Comparison of ENCODE assay signal across 8 cellular contexts in the genomic region with DNA sequence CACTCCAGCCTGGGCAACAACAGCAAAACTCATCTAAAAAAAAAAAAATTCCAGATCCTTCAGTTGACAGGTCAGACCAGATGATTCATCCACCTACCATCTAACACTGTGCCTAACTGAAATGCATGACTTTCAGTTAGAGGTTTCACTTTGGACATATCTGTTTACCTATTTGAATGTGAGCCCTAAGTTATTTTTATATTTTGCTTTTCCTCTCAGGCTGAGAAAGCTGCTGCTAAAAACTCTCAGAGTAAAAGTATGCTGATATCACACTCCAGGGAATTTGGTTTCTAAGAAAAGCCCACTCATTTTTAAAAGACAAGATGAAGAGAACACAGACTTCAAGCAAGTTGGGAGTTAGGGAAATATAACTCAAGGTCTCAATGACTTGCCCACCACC.
DNase-seq lines count a peak whose midpoint lies in the region; ATAC-seq, FAIRE-seq and TF ChIP-seq lines count a peak whose summit lies in the region.

No MANE protein-coding gene starts in this region.

- H3K9me3 ChIP-seq in breast epithelium (no peaks in the 10 kb centered on the region), GM12878 (replicated peaks; ENCODE audit: control insufficient read depth, insufficient read depth, low read length) (no peaks in the 10 kb centered on the region; the same call in 2 of the 3 replicates)

- peak; percentile 84 for FAIRE-seq in GM12878 (lab: Jason Lieb, UNC)

- RAD21 ChIA-PET in GM12878 (lab: Charles Lee; ENCODE audit: unreplicated experiment), result interaction anchor here (1.0 to 3.6 kb wide), 12 partner anchors 9 to 124 kb away, joined by 3 to 38 read pairs (median 7); no protein-coding TSS in a partner anchor

- H3K27ac ChIP-seq in breast epithelium (peak overlapping the region in 1 of 2 donors; percentile 4), GM12878 (ENCODE audit: control insufficient read depth, insufficient read depth) (peak overlapping the region; percentile 93)

- SMC1A ChIA-PET in GM12878 (lab: Charles Lee; ENCODE audit: uncharacterized antibody, unreplicated experiment), result interaction anchor here (1.1 to 5.8 kb wide), 18 partner anchors 10 to 150 kb away, joined by 3 to 51 read pairs (median 8); partner anchors contain the start of gene SGMS1

- H3K79me2 ChIP-seq in GM12878 (ENCODE audit: control insufficient read depth, insufficient read depth, low read length), result peaks cover 12% of the 10 kb centered on the region

- peak overlapping the region; percentile 53; the same call in 1 of the 2 replicates for H3K9ac ChIP-seq in GM12878 (ENCODE audit: control insufficient read depth, insufficient read depth, low read length)

- CTCF ChIA-PET in MCF 10A (lab: Yijun Ruan, JAX) (interaction anchor here (0.6 kb wide), 1 partner anchor 11 kb away, joined by 3 read pairs; no protein-coding TSS in a partner anchor), GM12878 (lab: Yijun Ruan, JAX) (interaction anchor here (0.7 to 3.3 kb wide), 5 partner anchors 11 to 110 kb away, joined by 3 to 15 read pairs (median 6); no protein-coding TSS in a partner anchor)

- no peak overlapping the region for H2AFZ ChIP-seq in GM12878 (ENCODE audit: control insufficient read depth, low read depth, low read length)

- intact Hi-C loops in MCF 10A (cut with micrococcal nuclease) (no loop called here), breast epithelium (cut with DNase I; ENCODE audit: low total_unique reads) (no loop called here), GM12878 (cut with micrococcal nuclease; ENCODE audit: unreplicated experiment) (no loop called here)

- POLR2A ChIA-PET in MCF 10A (lab: Yijun Ruan, JAX) (interaction anchor here (0.6 to 1.6 kb wide), 7 partner anchors 24 to 172 kb away, joined by 3 to 4 read pairs (median 3); no protein-coding TSS in a partner anchor), GM12878 (lab: Charles Lee) (interaction anchor here (1.0 to 3.3 kb wide), 6 partner anchors 11 to 124 kb away, joined by 3 to 24 read pairs (median 5); no protein-coding TSS in a partner anchor)

- BruUV-seq in MCF 10A (replicated peaks; lab: Mats Ljungman, UMichigan) (no TSS peak), GM12878 (replicated peaks; lab: Mats Ljungman, UMichigan) (no TSS peak)

- H3K9me3 Mint-ChIP-seq in MCF 10A (ENCODE audit: unreplicated experiment) (no peaks in the 10 kb centered on the region), nephron progenitor cell (peaks cover 3% of the 10 kb centered on the region)

- H4K20me1 ChIP-seq in GM12878 (ENCODE audit: control insufficient read depth, insufficient read depth), result no peaks in the 10 kb centered on the region

- DNase-seq in MCF 10A (ENCODE audit: unreplicated experiment) (peak; percentile 59), breast epithelium (ENCODE audit: low spot score in 2 of 2) (no peak), GM12878 (ENCODE audit: low read depth, low spot score) (peak; percentile 83), renal cortical epithelial cell (ENCODE audit: low read depth) (peak; percentile 95), GDM1 (lab: John Stamatoyannopoulos, UW) (no peak), nephron progenitor cell (no peak), D341Med (ENCODE audit: low spot score) (no peak)

- TF ChIP-seq EP300 in GM12878 (IDR thresholded peaks at IDR 0.05; ENCODE audit: borderline replicate concordance in 1 of 2, control insufficient read depth in 1 of 2, low read depth in 2 of 2, low read length in 2 of 2), result peak; percentile 36 to 76

- in situ Hi-C loops in GM12878 (cut with MboI), result no loop called here

- H3K4me3 ChIP-seq in breast epithelium (no peak overlapping the region), GM12878 (no peak overlapping the region)

- TF ChIP-seq RAD21 in GM12878 (IDR thresholded peaks at IDR 0.05; ENCODE audit: insufficient read depth, low read depth, low read length), result no peak

- H3K4me2 ChIP-seq in GM12878 (ENCODE audit: control insufficient read depth, insufficient read depth), result peak overlapping the region; percentile 85

- peak overlapping the region; percentile 47 for H3K4me3 Mint-ChIP-seq in MCF 10A (ENCODE audit: unreplicated experiment)
- no peak overlapping the region for H3K4me3 Mint-ChIP-seq in nephron progenitor cell

- H3K36me3 Mint-ChIP-seq in MCF 10A (ENCODE audit: insufficient read depth, unreplicated experiment), result no peaks in the 10 kb centered on the region
- no peaks in the 10 kb centered on the region for H3K36me3 Mint-ChIP-seq in nephron progenitor cell (ENCODE audit: low read depth)

- H3K36me3 ChIP-seq in breast epithelium (no peaks in the 10 kb centered on the region), GM12878 (ENCODE audit: control insufficient read depth in 2 of 2, insufficient read depth in 2 of 2, low read length in 1 of 2) (no peaks in the 10 kb centered on the region)

- TF ChIP-seq CTCF in MCF 10A (IDR thresholded peaks at IDR 0.05; ENCODE audit: unreplicated experiment), result no peak
- no peak for TF ChIP-seq CTCF in breast epithelium (IDR thresholded peaks at IDR 0.05)
- no peak for TF ChIP-seq CTCF in GM12878 (IDR thresholded peaks at IDR 0.05 in 2 of 3, conservative IDR thresholded peaks at IDR 0.05 in 1 of 3; ENCODE audit: control insufficient read depth in 2 of 3, extremely low read depth in 1 of 3, insufficient read depth in 1 of 3, low read depth in 3 of 3, low read length in 3 of 3)
- TF ChIP-seq CTCF in nephron progenitor cell (IDR thresholded peaks at IDR 0.05), result no peak

- TF ChIP-seq POLR2A in breast epithelium (IDR thresholded peaks at IDR 0.05) (no peak), GM12878 (IDR thresholded peaks at IDR 0.05; ENCODE audit: low read depth, low read length) (no peak)

- H3K4me1 Mint-ChIP-seq in MCF 10A (ENCODE audit: insufficient read depth, unreplicated experiment) (peaks cover 29% of the 10 kb centered on the region), nephron progenitor cell (peaks cover 5% of the 10 kb centered on the region)

- H3K4me1 ChIP-seq in breast epithelium (no peaks in the 10 kb centered on the region), GM12878 (ENCODE audit: control insufficient read depth, insufficient read depth, low read length) (peaks cover 32% of the 10 kb centered on the region)

- ATAC-seq in HG03097 (IDR thresholded peaks at IDR 0.05; ENCODE audit: low FRiP score, unreplicated experiment), result peak; percentile 84
- ATAC-seq in GM12878, result peak; percentile 90

- H3K27me3 Mint-ChIP-seq in MCF 10A (ENCODE audit: insufficient read depth, unreplicated experiment) (no peaks in the 10 kb centered on the region), nephron progenitor cell (ENCODE audit: low read depth, poor library complexity) (no peaks in the 10 kb centered on the region)

- no peak overlapping the region for H3K27ac Mint-ChIP-seq in MCF 10A (ENCODE audit: low read depth, unreplicated experiment)
- no peak overlapping the region for H3K27ac Mint-ChIP-seq in nephron progenitor cell

- H3K27me3 ChIP-seq in breast epithelium, result no peaks in the 10 kb centered on the region
- no peaks in the 10 kb centered on the region for H3K27me3 ChIP-seq in GM12878 (replicated peaks in 1 of 2; ENCODE audit: control insufficient read depth in 2 of 2, insufficient read depth in 2 of 2, low read length in 1 of 2)

TF ChIP-seq in GM12878, 131 proteins besides CTCF, POLR2A, EP300 and RAD21 (continues in another document):
- peak; percentile 67; the same call in 1 of the 2 replicates for TF ChIP-seq NBN (IDR thresholded peaks at IDR 0.05)
- no peak for TF ChIP-seq CEBPZ (IDR thresholded peaks at IDR 0.05; ENCODE audit: low read depth, low read length)

Comparison
In these comparisons a context has a peak if more than half of its experiments do, and no peak if none do; other contexts are left out.
1. DNase-seq: peak in MCF 10A (single experiment), GM12878 (single experiment) and renal cortical epithelial cell (single experiment); none in breast epithelium (0 of 2), GDM1 (single experiment), nephron progenitor cell (single experiment) and D341Med (single experiment).